ENCODE assay signal across 11 cellular contexts in genomic region chr4:141567326-141567915, GRCh38.
"Had no signal": no experiment of that assay in that cellular context is flagged by ENCODE, and none has a peak within 500 bp of the region (broad histone marks: within the 10 kb centered on the region; RNA-seq: fewer than 3 reads in every experiment).

No MANE protein-coding gene starts in this region.

- ATAC-seq: effector memory CD8-positive, alpha-beta T cell; left cardiac atrium; left ventricle myocardium superior; naive thymus-derived CD8-positive, alpha-beta T cell had no signal

- DNase-seq: effector memory CD8-positive, alpha-beta T cell; esophagus squamous epithelium; foreskin fibroblast; head of caudate nucleus; kidney; left cardiac atrium; left ventricle myocardium superior; naive thymus-derived CD8-positive, alpha-beta T cell; sigmoid colon; stimulated activated CD4-positive, alpha-beta T cell treated with anti-CD3 and anti-CD28 coated beads, Interleukin-2, amount 100 ng/mL, for 24 hours; stimulated activated naive CD4-positive, alpha-beta T cell had no signal
